Comparison of ENCODE assay signal across 1 cellular context in the genomic region with DNA sequence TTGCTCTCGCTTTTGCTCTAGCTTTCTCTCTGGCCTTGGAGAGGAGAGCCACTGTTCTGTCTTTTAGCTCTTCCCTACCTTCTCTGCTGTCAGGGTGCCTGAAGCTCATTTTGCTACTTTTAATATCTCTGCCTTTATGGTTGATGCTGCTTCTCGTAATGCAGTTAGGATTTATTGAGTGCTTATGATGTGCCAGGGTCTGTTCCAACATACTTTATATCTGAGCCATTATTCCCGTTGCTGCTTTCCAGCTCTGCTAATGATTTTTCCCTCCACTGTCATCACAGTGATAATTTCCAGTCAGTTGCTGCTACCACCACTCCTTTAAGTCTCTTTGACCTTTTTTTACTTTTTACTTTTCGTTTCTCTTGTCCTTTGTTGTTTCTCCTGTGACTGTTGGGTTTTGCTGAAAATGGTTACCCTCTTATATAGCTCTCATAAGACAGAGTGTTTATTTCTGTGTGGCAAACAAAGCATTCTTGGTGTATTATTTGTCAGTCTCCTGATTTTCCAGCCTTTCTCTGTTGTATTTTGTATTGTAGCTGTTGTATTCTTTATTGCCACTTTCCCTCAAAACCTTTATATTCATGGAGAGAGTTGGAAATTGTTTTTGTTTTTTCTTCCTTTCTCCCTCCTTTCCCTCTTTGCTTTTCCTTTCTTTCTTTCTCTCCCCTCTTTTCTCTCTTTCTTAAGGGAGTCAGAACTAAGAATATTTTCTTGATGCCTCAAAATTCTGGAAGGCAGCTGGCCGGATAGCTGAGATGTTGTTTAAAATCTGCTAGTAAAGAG.
TF ChIP-seq lines count a peak whose summit lies in the region.

No MANE protein-coding gene starts in this region.

TF ChIP-seq in SK-N-SH treated with all-trans-retinoic acid at 6 μM for 48 hours, 23 proteins besides CTCF, POLR2A, EP300 and RAD21 (continued from another document):
- no peak for TF ChIP-seq TSHZ2 (CRISPR knock-in tag; IDR thresholded peaks at IDR 0.05)
- no peak for TF ChIP-seq ZFP30 (CRISPR knock-in tag; IDR thresholded peaks at IDR 0.05)
- no peak for TF ChIP-seq TCF4 (CRISPR knock-in tag; IDR thresholded peaks at IDR 0.05; ENCODE audit: borderline replicate concordance)
- TF ChIP-seq ZC3H10 (CRISPR knock-in tag; IDR thresholded peaks at IDR 0.05), result no peak
- TF ChIP-seq, protein P1, sequence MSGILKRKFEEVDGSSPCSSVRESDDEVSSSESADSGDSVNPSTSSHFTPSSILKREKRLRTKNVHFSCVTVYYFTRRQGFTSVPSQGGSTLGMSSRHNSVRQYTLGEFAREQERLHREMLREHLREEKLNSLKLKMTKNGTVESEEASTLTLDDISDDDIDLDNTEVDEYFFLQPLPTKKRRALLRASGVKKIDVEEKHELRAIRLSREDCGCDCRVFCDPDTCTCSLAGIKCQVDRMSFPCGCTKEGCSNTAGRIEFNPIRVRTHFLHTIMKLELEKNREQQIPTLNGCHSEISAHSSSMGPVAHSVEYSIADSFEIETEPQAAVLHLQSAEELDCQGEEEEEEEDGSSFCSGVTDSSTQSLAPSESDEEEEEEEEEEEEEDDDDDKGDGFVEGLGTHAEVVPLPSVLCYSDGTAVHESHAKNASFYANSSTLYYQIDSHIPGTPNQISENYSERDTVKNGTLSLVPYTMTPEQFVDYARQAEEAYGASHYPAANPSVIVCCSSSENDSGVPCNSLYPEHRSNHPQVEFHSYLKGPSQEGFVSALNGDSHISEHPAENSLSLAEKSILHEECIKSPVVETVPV (CRISPR knock-in tag; IDR thresholded peaks at IDR 0.05), result no peak
- no peak for TF ChIP-seq ESRRG (CRISPR knock-in tag; IDR thresholded peaks at IDR 0.05)
- no peak for TF ChIP-seq OSR1 (CRISPR knock-in tag; IDR thresholded peaks at IDR 0.05)
- no peak for TF ChIP-seq TOX (CRISPR knock-in tag; IDR thresholded peaks at IDR 0.05; ENCODE audit: borderline replicate concordance)
- TF ChIP-seq SNAI2 (CRISPR knock-in tag; IDR thresholded peaks at IDR 0.05), result no peak
- no peak for TF ChIP-seq ISL1 (CRISPR knock-in tag; IDR thresholded peaks at IDR 0.05)
- TF ChIP-seq PPARA (CRISPR knock-in tag; IDR thresholded peaks at IDR 0.05; ENCODE audit: borderline replicate concordance), result no peak
- TF ChIP-seq ARNTL (CRISPR knock-in tag; IDR thresholded peaks at IDR 0.05; ENCODE audit: borderline replicate concordance, low read depth), result no peak
- TF ChIP-seq ZNF565 (CRISPR knock-in tag; conservative IDR thresholded peaks at IDR 0.05; ENCODE audit: low read depth), result no peak
- TF ChIP-seq POU6F1 (CRISPR knock-in tag; IDR thresholded peaks at IDR 0.05; ENCODE audit: borderline replicate concordance, low read depth), result no peak
- no peak for TF ChIP-seq RARB (CRISPR knock-in tag; IDR thresholded peaks at IDR 0.05)
- no peak for TF ChIP-seq ZNF8 (CRISPR knock-in tag; IDR thresholded peaks at IDR 0.05)
